8 cellular contexts compared by ENCODE assay signal in the genomic region with DNA sequence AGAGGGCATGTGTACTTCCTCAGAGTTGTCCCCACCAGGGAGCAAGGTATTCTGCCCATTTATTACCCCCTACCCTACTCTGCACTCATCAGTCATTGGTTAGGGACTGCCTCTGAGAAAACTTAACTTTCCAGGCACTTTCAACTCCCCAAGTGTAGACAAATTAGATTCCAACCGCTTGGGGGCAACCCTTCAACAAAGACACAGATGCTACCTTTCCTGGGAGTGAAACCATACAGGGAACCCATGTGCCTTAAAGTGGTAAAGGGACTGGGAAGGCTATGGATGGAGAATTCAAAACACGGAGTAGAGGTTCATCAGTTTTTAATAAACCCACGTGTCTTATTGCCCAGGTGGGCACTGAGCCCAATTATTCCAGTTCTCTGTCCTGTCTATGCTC. TPM values are rescaled to one million over a fixed set of nuclear protein-coding genes. Genes with fewer than 3 reads are reported as not detected.
DNase-seq lines count a peak whose midpoint lies in the region; ATAC-seq, FAIRE-seq and TF ChIP-seq lines count a peak whose summit lies in the region.

No MANE protein-coding gene starts in this region.

- peak; percentile 51 for DNase-seq in AG10803 (ENCODE audit: low read depth)
- peak; percentile 61 for DNase-seq in HT-29 (ENCODE audit: low spot score)
- peak; percentile 28 for DNase-seq in astrocyte of the cerebellum (ENCODE audit: low read depth)
- DNase-seq in kidney: no peak
- DNase-seq in NOMO-1 treated with DMSO at 0.1 percent for 48 hours (lab: John Stamatoyannopoulos, UW; ENCODE audit: unreplicated experiment): no peak

- no peaks in the 10 kb centered on the region for H3K36me3 ChIP-seq in kidney (ENCODE audit: control insufficient read depth in 1 of 2, insufficient read depth in 2 of 2, low read length in 2 of 2)

- in situ Hi-C loops in astrocyte of the cerebellum (cut with HindIII; ENCODE audit: low sequenced_read_pairs): no loop called here

- H3K9me3 ChIP-seq in kidney (ENCODE audit: control insufficient read depth in 1 of 2, low read length in 2 of 2): no peaks in the 10 kb centered on the region

- H3K4me3 ChIP-seq in AG10803 (ENCODE audit: low read length) (no peak overlapping the region), astrocyte of the cerebellum (ENCODE audit: low read depth, low read length) (no peak overlapping the region), kidney (ENCODE audit: low read length in 2 of 2) (no peak overlapping the region)

- H3K27ac ChIP-seq in kidney (ENCODE audit: low read depth in 2 of 2, low read length in 2 of 2): no peak overlapping the region

- ATAC-seq in GM21526 (IDR thresholded peaks at IDR 0.05; ENCODE audit: low FRiP score, unreplicated experiment) (no peak), HG03378 (IDR thresholded peaks at IDR 0.05; ENCODE audit: unreplicated experiment) (no peak), HG03442 (IDR thresholded peaks at IDR 0.05; ENCODE audit: unreplicated experiment) (no peak)

- H3K4me1 ChIP-seq in kidney (ENCODE audit: control insufficient read depth in 1 of 2, insufficient read depth in 1 of 2, low read depth in 1 of 2, low read length in 2 of 2): no peaks in the 10 kb centered on the region

- intact Hi-C loops in kidney (cut with DNase I): no loop called here

- H3K9ac ChIP-seq in kidney (ENCODE audit: low read length in 2 of 2): no peak overlapping the region

- TF ChIP-seq CTCF in AG10803 (conservative IDR thresholded peaks at IDR 0.05; ENCODE audit: low read length): peak; percentile 74
- peak; percentile 65 for TF ChIP-seq CTCF in astrocyte of the cerebellum (IDR thresholded peaks at IDR 0.05; ENCODE audit: low read depth, low read length, missing control alignments)
- TF ChIP-seq CTCF in kidney (IDR thresholded peaks at IDR 0.05; ENCODE audit: borderline replicate concordance, extremely low read depth, insufficient read depth): peak; percentile 47

- FAIRE-seq in kidney (lab: Jason Lieb, UNC): no peak

RNA-seq across cellular contexts. Expression of gene UBE2E2, which starts 19.4 kb away (rescaled TPM):
- total RNA-seq in HT-29 (2014; rRNA removed; shearing (Covaris generic)): 5.9 and 8.2 TPM in 2 replicates
- total RNA-seq in kidney: 40.9 TPM
- 61.7 TPM for polyA plus RNA-seq in kidney (ENCODE audit: insufficient read depth, low read depth, low replicate concordance)

Comparison
In these comparisons a context has a peak if more than half of its experiments do, and no peak if none do; other contexts are left out.
1. DNase-seq: peak in AG10803 (single experiment), HT-29 (single experiment) and astrocyte of the cerebellum (single experiment); none in kidney (single experiment) and NOMO-1 treated with DMSO at 0.1 percent for 48 hours (single experiment).
2. Peak in every context shown above with its lines, with median percentiles within 50 percentile points of each other: CTCF ChIP-seq.